Comparison of ENCODE assay signal across 8 cellular contexts in genomic region chr5:150783422-150783928, GRCh38. TPM values are rescaled to one million over a fixed set of nuclear protein-coding genes. Genes with fewer than 3 reads are reported as not detected.
A peak's percentile ranks its signal among the peaks of the same experiment; 100 is the strongest.
DNase-seq lines count a peak whose midpoint lies in the region; ATAC-seq, FAIRE-seq and TF ChIP-seq lines count a peak whose summit lies in the region.

No MANE protein-coding gene starts in this region.

- H2BK5ac ChIP-seq in mesendoderm (ENCODE audit: low read length), result no peak overlapping the region

- peaks cover 4% of the 10 kb centered on the region for H3K9me3 Mint-ChIP-seq in stimulated activated naive CD8-positive, alpha-beta T cell treated with anti-CD3 and anti-CD28 coated beads, Interleukin-15, Interleukin-2, amounts not matched to agents 100 ng/mL and 50 ng/mL, for 24 hours

- intact Hi-C loops in HCT116 (cut with micrococcal nuclease), result loop anchor here (10.0 kb wide), 1 partner anchor 329 kb away; no protein-coding TSS in a partner anchor

- H3K36me3 Mint-ChIP-seq in stimulated activated naive CD8-positive, alpha-beta T cell treated with anti-CD3 and anti-CD28 coated beads, Interleukin-15, Interleukin-2, amounts not matched to agents 100 ng/mL and 50 ng/mL, for 24 hours (ENCODE audit: low read depth), result peaks cover 9% of the 10 kb centered on the region

- no peaks in the 10 kb centered on the region for H3K9me2 ChIP-seq in HCT116 (ENCODE audit: insufficient read depth)

- peak overlapping the region; percentile 85 for H3K27ac Mint-ChIP-seq in stimulated activated naive CD8-positive, alpha-beta T cell treated with anti-CD3 and anti-CD28 coated beads, Interleukin-15, Interleukin-2, amounts not matched to agents 100 ng/mL and 50 ng/mL, for 24 hours

- no peak overlapping the region for H2BK120ac ChIP-seq in mesendoderm (ENCODE audit: low read depth, low read length)

- H3K4me1 Mint-ChIP-seq in stimulated activated naive CD8-positive, alpha-beta T cell treated with anti-CD3 and anti-CD28 coated beads, Interleukin-15, Interleukin-2, amounts not matched to agents 100 ng/mL and 50 ng/mL, for 24 hours (ENCODE audit: low read depth), result peaks cover 88% of the 10 kb centered on the region

- H2AFZ ChIP-seq in HCT116 (ENCODE audit: low read depth, low read length, poor library complexity, severe bottlenecking), result no peak overlapping the region

- H3K4me2 ChIP-seq in HCT116 (ENCODE audit: low read length) (peak overlapping the region; percentile 94), mesendoderm (ENCODE audit: low read length) (no peak overlapping the region)

- no peak for TF ChIP-seq POLR2A in HCT116 (IDR thresholded peaks at IDR 0.05; ENCODE audit: borderline replicate concordance, extremely low read depth, insufficient read depth, insufficient read length)

- H3K27me3 ChIP-seq in HCT116 (ENCODE audit: insufficient read depth, low read length), result no peaks in the 10 kb centered on the region
- H3K27me3 ChIP-seq in mesendoderm (ENCODE audit: insufficient read depth, low read length, poor library complexity), result no peaks in the 10 kb centered on the region

- CTCF ChIA-PET in HCT116 (lab: Charles Lee), result interaction anchor here (0.8 to 1.0 kb wide), 2 partner anchors 20 to 223 kb away, joined by 3 to 5 read pairs; no protein-coding TSS in a partner anchor

- H4K20me1 ChIP-seq in HCT116 (ENCODE audit: insufficient read depth), result no peaks in the 10 kb centered on the region

- H3K27me3 Mint-ChIP-seq in stimulated activated naive CD8-positive, alpha-beta T cell treated with anti-CD3 and anti-CD28 coated beads, Interleukin-15, Interleukin-2, amounts not matched to agents 100 ng/mL and 50 ng/mL, for 24 hours, result no peaks in the 10 kb centered on the region

- no peak overlapping the region for H3K4ac ChIP-seq in mesendoderm (ENCODE audit: low read depth, low read length)

- H3K36me3 ChIP-seq in HCT116 (ENCODE audit: control insufficient read depth in 1 of 2, insufficient read depth in 2 of 2, low read length in 2 of 2) (no peaks in the 10 kb centered on the region), mesendoderm (ENCODE audit: control insufficient read depth, insufficient read depth, low read length) (no peaks in the 10 kb centered on the region)

- TF ChIP-seq CTCF in HCT116 (IDR thresholded peaks at IDR 0.05 in 2 of 3, conservative IDR thresholded peaks at IDR 0.05 in 1 of 3; ENCODE audit: borderline replicate concordance in 1 of 3, insufficient read depth in 1 of 3, low read depth in 2 of 3, low read length in 2 of 3), result no peak

- H3K9me3 ChIP-seq in HCT116 (ENCODE audit: control insufficient read depth in 1 of 2, insufficient read depth in 1 of 2, low read depth in 1 of 2, low read length in 2 of 2), result no peaks in the 10 kb centered on the region

- no peak overlapping the region for H2AK5ac ChIP-seq in mesendoderm (ENCODE audit: low read length)

- peak overlapping the region; percentile 64 for H3K4me3 Mint-ChIP-seq in stimulated activated naive CD8-positive, alpha-beta T cell treated with anti-CD3 and anti-CD28 coated beads, Interleukin-15, Interleukin-2, amounts not matched to agents 100 ng/mL and 50 ng/mL, for 24 hours

- H3K4me3 ChIP-seq in HCT116 (replicated peaks in 1 of 2; ENCODE audit: low read depth in 1 of 2, low read length in 2 of 2) (peak overlapping the region in 1 of 2 experiments; percentile 17; a peak in 2 of 4 replicates), mesendoderm (ENCODE audit: low read length) (no peak overlapping the region)

- WGBS in mesendoderm (ENCODE audit: extremely low coverage, insufficient coverage, low lambda C conversion rate), result no CpG with 5 or more reads among the region's 7 CpGs

- no peak overlapping the region for H4K8ac ChIP-seq in mesendoderm (ENCODE audit: low read depth, low read length)

- H3K9ac ChIP-seq in HCT116 (ENCODE audit: low read length) (peak overlapping the region; percentile 26), mesendoderm (ENCODE audit: low read length) (no peak overlapping the region)

- H3K79me2 ChIP-seq in HCT116 (ENCODE audit: insufficient read depth, low read length) (peaks cover 86% of the 10 kb centered on the region), mesendoderm (ENCODE audit: control insufficient read depth, insufficient read depth, low read length) (no peaks in the 10 kb centered on the region)

- H2BK15ac ChIP-seq in mesendoderm (replicated peaks; ENCODE audit: low read depth), result no peak overlapping the region

- peak; percentile 52 for ATAC-seq in HCT116

- no TSS peak for BruUV-seq in HCT116 (replicated peaks; lab: Mats Ljungman, UMichigan)

- TF ChIP-seq RAD21 in HCT116 (IDR thresholded peaks at IDR 0.05; ENCODE audit: low read depth), result no peak

- H3K4me1 ChIP-seq in HCT116 (ENCODE audit: control insufficient read depth in 1 of 2, insufficient read depth in 2 of 2, low read length in 2 of 2) (peaks cover 76 to 88% of the 10 kb centered on the region in 2 experiments), mesendoderm (ENCODE audit: control insufficient read depth, low read depth, low read length) (peaks cover 8% of the 10 kb centered on the region)

- peak; percentile 96 for DNase-seq in GM04503 (ENCODE audit: low read depth)
- peak; percentile 83 for DNase-seq in HCT116 (ENCODE audit: low read depth, low spot score)
- DNase-seq in NCI-H1105 (lab: John Stamatoyannopoulos, UW), result peak; percentile 80
- peak; percentile 41 for DNase-seq in activated CD4-positive, CD25-positive, alpha-beta regulatory T cell treated with anti-CD3 and anti-CD28 coated beads, Interleukin-2, amount 50 U/mL, for 16 hours (ENCODE audit: low read depth, low spot score)
- peak; percentile 84 for DNase-seq in mesendoderm
- no peak for DNase-seq in NCI-H2227 (lab: John Stamatoyannopoulos, UW; ENCODE audit: unreplicated experiment)

- RAD21 ChIA-PET in HCT116 (lab: Charles Lee; ENCODE audit: low non-redundant PET in 1 of 2, low total read pairs in 2 of 2, uncharacterized antibody in 2 of 2, unreplicated experiment in 2 of 2), result interaction anchor here (0.7 to 0.8 kb wide), 2 partner anchors 19 to 25 kb away, joined by 3 read pairs; partner anchors contain the start of gene DCTN4 (in 1 of the 2)

- POLR2A ChIA-PET in HCT116 (lab: Charles Lee), result interaction anchor here (0.7 to 1.9 kb wide), 7 partner anchors 19 to 502 kb away, joined by 3 to 7 read pairs (median 3); partner anchors contain the start of genes DCTN4 and RBM22

- no peak overlapping the region for H3K18ac ChIP-seq in mesendoderm (ENCODE audit: low read length)

- H3K79me1 ChIP-seq in mesendoderm (ENCODE audit: low read length), result no peaks in the 10 kb centered on the region

- peak; percentile 5 for FAIRE-seq in colon (lab: Jason Lieb, UNC)

- no peak overlapping the region for H3K23ac ChIP-seq in mesendoderm (ENCODE audit: low read length)

- H3K56ac ChIP-seq in mesendoderm (ENCODE audit: low read length), result no peak overlapping the region

- H4K5ac ChIP-seq in mesendoderm (ENCODE audit: low read length), result no peak overlapping the region

- peak overlapping the region; percentile 89 for H3K27ac ChIP-seq in HCT116 (ENCODE audit: low read depth, low read length)
- no peak overlapping the region for H3K27ac ChIP-seq in mesendoderm (ENCODE audit: low read depth, low read length)

TF ChIP-seq in HCT116, 20 proteins besides CTCF, POLR2A, EP300 and RAD21:
- peak; percentile 83 for TF ChIP-seq POLR2AphosphoS5 (IDR thresholded peaks at IDR 0.05; ENCODE audit: low read depth, low read length)
- TF ChIP-seq ZFX (IDR thresholded peaks at IDR 0.05), result no peak
- peak; percentile 63 for TF ChIP-seq YY1 (IDR thresholded peaks at IDR 0.05; ENCODE audit: extremely low read depth, insufficient replicate concordance, low read depth, low read length)
- TF ChIP-seq TCF7L2 (IDR thresholded peaks at IDR 0.05; ENCODE audit: borderline replicate concordance, extremely low read depth, insufficient read depth, insufficient read length), result peak; percentile 28

RNA-seq across cellular contexts. Expression of gene SMIM3, which starts 4.9 kb away (rescaled TPM):
- 35.4 TPM for total RNA-seq in HCT116 (2021; ENCODE audit: unreplicated experiment)
- polyA plus RNA-seq in HCT116 (2012), result 25.0 and 29.9 TPM in 2 replicates
- polyA plus RNA-seq in mesendoderm (2013, experiment 1 of 2), result 5.9 TPM
- 5.6 TPM for polyA plus RNA-seq in mesendoderm (2013, experiment 2 of 2)

RNA-seq across cellular contexts. Expression of gene DCTN4, which starts 24.7 kb away (rescaled TPM):
- total RNA-seq in HCT116 (2021; ENCODE audit: unreplicated experiment), result 78.8 TPM
- 34.0 and 42.6 TPM in 2 replicates for polyA plus RNA-seq in HCT116 (2012)
- polyA plus RNA-seq in mesendoderm (2013, experiment 1 of 2), result 28.3 TPM
- polyA plus RNA-seq in mesendoderm (2013, experiment 2 of 2), result 26.7 TPM
